Comparison of ENCODE assay signal across 12 cellular contexts in genomic region chr21:16794944-16795343, GRCh38.
DNase-seq lines count a peak whose midpoint lies in the region; ATAC-seq and TF ChIP-seq lines count a peak whose summit lies in the region.
"Had no signal": no experiment of that assay in that cellular context is flagged by ENCODE, and none has a peak within 500 bp of the region (broad histone marks: within the 10 kb centered on the region; RNA-seq: fewer than 3 reads in every experiment).

No MANE protein-coding gene starts in this region.

- in situ Hi-C loops in brain microvascular endothelial cell (cut with HindIII; ENCODE audit: low pct_ligation_motif_present, low sequenced_read_pairs): no loop called here

- H3K27me3 ChIP-seq in brain microvascular endothelial cell (replicated peaks) (no peaks in the 10 kb centered on the region), kidney epithelial cell (ENCODE audit: control insufficient read depth, insufficient read depth, low read length) (no peaks in the 10 kb centered on the region), H7 (ENCODE audit: control insufficient read depth, insufficient read depth, low read length) (no peaks in the 10 kb centered on the region)

- TF ChIP-seq CTCF in AG04449 (IDR thresholded peaks at IDR 0.05; ENCODE audit: insufficient read depth, low read length, missing control alignments) (no peak), brain microvascular endothelial cell (IDR thresholded peaks at IDR 0.05; ENCODE audit: low read depth, low read length, missing control alignments) (no peak), kidney epithelial cell (IDR thresholded peaks at IDR 0.05; ENCODE audit: insufficient read depth, low read length, poor library complexity, severe bottlenecking) (no peak)

- H3K27ac ChIP-seq in brain microvascular endothelial cell: peak overlapping the region; percentile 8
- H3K27ac ChIP-seq: prostate gland, VCaP had no signal

- POLR2A ChIA-PET in AG04449 (lab: Yijun Ruan, JAX): no interaction called here

- DNase-seq in AG04449 (ENCODE audit: low read depth, low spot score) (peak; percentile 70), HPDE6-E6E7 (ENCODE audit: extremely low spot score) (peak; percentile 20), brain microvascular endothelial cell (peak; percentile 97), kidney epithelial cell (ENCODE audit: low read depth) (peak; percentile 48), DMS53 treated with DMSO at 0.1 percent for 48 hours (lab: John Stamatoyannopoulos, UW; ENCODE audit: unreplicated experiment) (no peak), H7 (no peak)
- DNase-seq in activated CD4-positive, alpha-beta T cell treated with anti-CD3 and anti-CD28 coated beads, Interleukin-2, amount 50 U/mL, for 4 hours: no peak
- DNase-seq: immature natural killer cell; NK-92 treated with Interleukin-12 subunit alpha and Interleukin-12 subunit beta, amount 100 ng/mL, for 24 hours had no signal

- H3K36me3 ChIP-seq in brain microvascular endothelial cell (replicated peaks): no peaks in the 10 kb centered on the region
- H3K36me3 ChIP-seq in kidney epithelial cell (ENCODE audit: control insufficient read depth, insufficient read depth, low read length): no peaks in the 10 kb centered on the region
- H3K36me3 ChIP-seq in H7 (replicated peaks; ENCODE audit: control insufficient read depth, insufficient read depth, low read length): no peaks in the 10 kb centered on the region
- H3K36me3 ChIP-seq: prostate gland had no signal

- CTCF ChIA-PET in AG04449 (lab: Yijun Ruan, JAX): no interaction called here

- ATAC-seq in GM21619 (IDR thresholded peaks at IDR 0.05; ENCODE audit: unreplicated experiment): no peak

- H3K4me3 ChIP-seq in AG04449 (ENCODE audit: low read depth, low read length) (no peak overlapping the region), brain microvascular endothelial cell (ENCODE audit: low read depth, low read length) (no peak overlapping the region), kidney epithelial cell (ENCODE audit: low read depth, low read length) (no peak overlapping the region), H7 (ENCODE audit: insufficient read depth, low read depth, low read length) (no peak overlapping the region)
- H3K4me3 ChIP-seq: prostate gland had no signal

Comparison
In these comparisons a context has a peak if more than half of its experiments do, and no peak if none do; other contexts are left out.
1. DNase-seq: peak in AG04449 (single experiment), HPDE6-E6E7 (single experiment), brain microvascular endothelial cell (single experiment) and kidney epithelial cell (single experiment); none in activated CD4-positive, alpha-beta T cell treated with anti-CD3 and anti-CD28 coated beads, Interleukin-2, amount 50 U/mL, for 4 hours (0 of 2), DMS53 treated with DMSO at 0.1 percent for 48 hours (single experiment) and H7 (single experiment).